In the genomic region with DNA sequence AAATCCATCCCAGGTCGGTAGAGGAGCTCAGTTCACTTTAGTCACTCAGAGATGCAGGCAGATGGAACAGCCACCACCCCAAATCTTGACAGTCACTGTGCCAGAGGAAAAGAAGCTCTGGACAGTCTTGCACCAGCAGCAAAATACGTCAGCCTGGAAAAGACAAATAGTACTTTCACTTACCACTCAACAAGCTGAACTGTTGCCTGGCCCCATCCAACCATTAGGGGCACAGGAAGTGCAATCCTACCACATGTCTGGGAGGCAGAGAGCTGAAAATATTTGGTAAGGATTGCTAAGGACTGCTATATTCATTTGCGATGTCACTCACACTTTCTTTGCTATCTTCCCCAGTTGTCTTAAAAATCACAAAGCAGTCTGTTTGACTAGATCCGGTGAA, we compare ENCODE assay signal across 19 cellular contexts.
DNase-seq lines count a peak whose midpoint lies in the region; ATAC-seq and TF ChIP-seq lines count a peak whose summit lies in the region.
"Had no signal": no experiment of that assay in that cellular context is flagged by ENCODE, and none has a peak within 500 bp of the region (broad histone marks: within the 10 kb centered on the region; RNA-seq: fewer than 3 reads in every experiment).

No MANE protein-coding gene starts in this region.

- H3K4me1 ChIP-seq in H9 (ENCODE audit: insufficient read depth, low read length) (peaks cover 3% of the 10 kb centered on the region), upper lobe of right lung (no peaks in the 10 kb centered on the region), mesenchymal stem cell (ENCODE audit: control insufficient read depth, insufficient read depth, low read depth, low read length) (no peaks in the 10 kb centered on the region), PC-3 (ENCODE audit: insufficient read depth, low read length) (no peaks in the 10 kb centered on the region)
- H3K4me1 ChIP-seq: SJCRH30 had no signal

- H3K18ac ChIP-seq in H9 (ENCODE audit: insufficient read length, low read depth, low read length) (no peak overlapping the region), mesenchymal stem cell (ENCODE audit: low read depth in 1 of 2, low read length in 2 of 2) (no peak overlapping the region)

- H3K14ac ChIP-seq in H9 (ENCODE audit: insufficient read depth, low read length) (no peak overlapping the region), mesenchymal stem cell (ENCODE audit: low read length in 2 of 2) (no peak overlapping the region)

- H3K23ac ChIP-seq in H9 (ENCODE audit: insufficient read length, low read depth, low read length) (no peak overlapping the region), mesenchymal stem cell (ENCODE audit: low read length in 2 of 2) (no peak overlapping the region)

- H4K20me1 ChIP-seq in H9 (ENCODE audit: control insufficient read depth, insufficient read depth, insufficient read length) (no peaks in the 10 kb centered on the region), PC-3 (ENCODE audit: low read length) (no peaks in the 10 kb centered on the region)

- DNase-seq in H9, result no peak
- DNase-seq in RPMI7951 (ENCODE audit: low read depth), result peak; percentile 23
- DNase-seq in left lobe of liver (ENCODE audit: low spot score), result no peak
- DNase-seq in upper lobe of right lung, result no peak
- no peak for DNase-seq in mesenchymal stem cell
- no peak for DNase-seq in nucleus accumbens (lab: John Stamatoyannopoulos, UW)
- DNase-seq in PC-3, result no peak
- DNase-seq: DMS79, KG1, NCI-H1048, NCI-H146, NCI-H2029 treated with DMSO at 0.1 percent for 48 hours, NCI-H2171 treated with DMSO at 0.1 percent for 48 hours, NCI-H446 treated with DMSO at 0.1 percent for 48 hours, NCI-H748 treated with DMSO at 0.1 percent for 48 hours, SJCRH30 had no signal

- no peaks in the 10 kb centered on the region for H3K9me2 ChIP-seq in PC-3 (replicated peaks; ENCODE audit: low read length)

- ATAC-seq in left lobe of liver (peak; percentile 34), upper lobe of right lung (peak; percentile 71), PC-3 (no peak)

- H3K27me3 ChIP-seq in H9 (ENCODE audit: insufficient read depth, low read length), result no peaks in the 10 kb centered on the region
- H3K27me3 ChIP-seq in upper lobe of right lung, result no peaks in the 10 kb centered on the region
- H3K27me3 ChIP-seq in mesenchymal stem cell (ENCODE audit: control insufficient read depth in 1 of 2, insufficient read depth in 1 of 2, low read length in 2 of 2), result no peaks in the 10 kb centered on the region
- H3K27me3 ChIP-seq in PC-3 (ENCODE audit: low read length), result no peaks in the 10 kb centered on the region
- H3K27me3 ChIP-seq: SJCRH30 had no signal

- H2BK12ac ChIP-seq in H9 (ENCODE audit: insufficient read length, low read depth, low read length), result no peak overlapping the region
- H2BK12ac ChIP-seq in mesenchymal stem cell (ENCODE audit: low read length in 2 of 2), result no peak overlapping the region

- H3K36me3 Mint-ChIP-seq in H9 (ENCODE audit: insufficient read depth in 1 of 3, low read depth in 3 of 3), result peaks cover 0 to 3% (median 0%) of the 10 kb centered on the region in 3 experiments; a peak in 1 of 7 replicates
- H3K36me3 Mint-ChIP-seq: CD14-positive monocyte had no signal

- intact Hi-C loops in upper lobe of right lung (cut with DNase I), result no loop called here
- intact Hi-C loops in PC-3 (cut with micrococcal nuclease), result no loop called here

- H3K56ac ChIP-seq in H9 (ENCODE audit: insufficient read length, low read depth, low read length), result no peak overlapping the region

- H2AFZ ChIP-seq in H9 (ENCODE audit: low read length) (peak overlapping the region; percentile 6), mesenchymal stem cell (ENCODE audit: low read depth, low read length) (no peak overlapping the region), PC-3 (ENCODE audit: low read length) (no peak overlapping the region)

- no peak overlapping the region for H3K4me2 ChIP-seq in H9 (ENCODE audit: insufficient read depth, insufficient read length, low read length)
- no peak overlapping the region for H3K4me2 ChIP-seq in mesenchymal stem cell (ENCODE audit: low read length, poor library complexity, severe bottlenecking)
- no peak overlapping the region for H3K4me2 ChIP-seq in PC-3 (ENCODE audit: low read length)

- no TSS peak for BruUV-seq in PC-3 (replicated peaks; lab: Mats Ljungman, UMichigan)

- no peak overlapping the region for H3K4me3 Mint-ChIP-seq in H9
- H3K4me3 Mint-ChIP-seq: CD14-positive monocyte had no signal

- H2BK20ac ChIP-seq in H9 (ENCODE audit: low read depth, low read length, poor library complexity, severe bottlenecking), result no peak overlapping the region

- H3K27ac ChIP-seq in H9 (ENCODE audit: insufficient read length, low read depth, low read length) (no peak overlapping the region), upper lobe of right lung (no peak overlapping the region), mesenchymal stem cell (ENCODE audit: low read length, poor library complexity, severe bottlenecking) (no peak overlapping the region), PC-3 (ENCODE audit: low read length) (no peak overlapping the region)
- H3K27ac ChIP-seq: RWPE1, SJCRH30 had no signal

- TF ChIP-seq CTCF in H9 (conservative IDR thresholded peaks at IDR 0.05) (no peak), upper lobe of right lung (IDR thresholded peaks at IDR 0.05) (no peak), PC-3 (conservative IDR thresholded peaks at IDR 0.05; ENCODE audit: low read depth, low read length) (no peak)

- H2BK5ac ChIP-seq in H9 (ENCODE audit: insufficient read length, low read length) (no peak overlapping the region), mesenchymal stem cell (ENCODE audit: low read depth, low read length, poor library complexity, severe bottlenecking) (no peak overlapping the region)

- H3K9me3 Mint-ChIP-seq in H9, result peaks cover 0 to under 1% of the 10 kb centered on the region in 2 experiments; a peak in 2 of 5 replicates

- H3K4me3 ChIP-seq in upper lobe of right lung (no peak overlapping the region), mesenchymal stem cell (ENCODE audit: insufficient read depth in 1 of 2, low read depth in 1 of 2, low read length in 2 of 2) (no peak overlapping the region), PC-3 (ENCODE audit: low read length) (no peak overlapping the region)
- H3K4me3 ChIP-seq: HAP-1, SJCRH30 had no signal

- no peak overlapping the region for H3K4ac ChIP-seq in H9 (ENCODE audit: low read depth, low read length)
- no peak overlapping the region for H3K4ac ChIP-seq in mesenchymal stem cell (ENCODE audit: low read depth in 1 of 2, low read length in 2 of 2)

- no peak overlapping the region; a peak in 1 of 7 replicates for H3K27ac Mint-ChIP-seq in H9

- no peak overlapping the region for H2BK15ac ChIP-seq in H9 (ENCODE audit: low read depth, low read length)
- H2BK15ac ChIP-seq in mesenchymal stem cell (ENCODE audit: low read depth, poor library complexity, severe bottlenecking), result no peak overlapping the region

- no peak overlapping the region for H4K5ac ChIP-seq in H9 (ENCODE audit: insufficient read length, low read depth, low read length)

- H3K79me1 ChIP-seq in H9 (ENCODE audit: insufficient read depth, low read depth, low read length, poor library complexity, severe bottlenecking) (no peaks in the 10 kb centered on the region), mesenchymal stem cell (replicated peaks; ENCODE audit: low read length, poor library complexity, severe bottlenecking) (no peaks in the 10 kb centered on the region)

- no peaks in the 10 kb centered on the region for H3K27me3 Mint-ChIP-seq in H9 (ENCODE audit: low read depth)

- H3K9ac ChIP-seq in H9 (ENCODE audit: extremely low read depth, insufficient read length, low read length) (no peak overlapping the region), mesenchymal stem cell (ENCODE audit: low read length) (no peak overlapping the region), PC-3 (ENCODE audit: low read length) (no peak overlapping the region)

- H3K4me1 Mint-ChIP-seq in H9, result peaks cover 27 to 28% of the 10 kb centered on the region in 2 experiments
- H3K4me1 Mint-ChIP-seq: CD14-positive monocyte had no signal

- H3T11ph ChIP-seq in H9 (ENCODE audit: low read length), result no peak overlapping the region

- H4K8ac ChIP-seq in H9 (replicated peaks; ENCODE audit: insufficient read length, low read depth, low read length) (no peak overlapping the region), mesenchymal stem cell (ENCODE audit: low read length) (no peak overlapping the region)

- no peaks in the 10 kb centered on the region for H3K9me3 ChIP-seq in H9 (ENCODE audit: control insufficient read depth, low read depth, low read length)
- no peaks in the 10 kb centered on the region for H3K9me3 ChIP-seq in upper lobe of right lung
- no peaks in the 10 kb centered on the region for H3K9me3 ChIP-seq in mesenchymal stem cell (ENCODE audit: control insufficient read depth, low read length)
- no peaks in the 10 kb centered on the region for H3K9me3 ChIP-seq in PC-3 (ENCODE audit: low read length)
- H3K9me3 ChIP-seq: HAP-1, SJCRH30 had no signal

- H2AK5ac ChIP-seq in H9 (ENCODE audit: insufficient read length, low read length) (no peak overlapping the region), mesenchymal stem cell (ENCODE audit: low read length, severe bottlenecking) (no peak overlapping the region)

- H3F3A ChIP-seq in PC-3 (ENCODE audit: low read length, unreplicated experiment), result no peaks in the 10 kb centered on the region

- no CpG with 5 or more reads among the region's 4 CpGs for WGBS in H9 (ENCODE audit: extremely low coverage, insufficient read length, low lambda C conversion rate)
- 72% methylated on average over 4 of the region's 4 CpGs for WGBS in mesenchymal stem cell

- H3K23me2 ChIP-seq in H9 (ENCODE audit: insufficient read length, low read depth, low read length, poor library complexity, severe bottlenecking), result no peaks in the 10 kb centered on the region

- H2BK120ac ChIP-seq in H9 (ENCODE audit: low read depth, low read length, poor library complexity, severe bottlenecking), result no peak overlapping the region
- H2BK120ac ChIP-seq in mesenchymal stem cell (ENCODE audit: low read depth, low read length), result no peak overlapping the region

- POLR2A ChIA-PET in PC-3 (lab: Charles Lee; ENCODE audit: unreplicated experiment), result no interaction called here

- H3K79me2 ChIP-seq in H9 (ENCODE audit: insufficient read depth, low read length), result no peaks in the 10 kb centered on the region
- H3K79me2 ChIP-seq in PC-3 (ENCODE audit: low read length), result no peaks in the 10 kb centered on the region

- H4K91ac ChIP-seq in H9 (ENCODE audit: insufficient read length, low read depth, low read length) (no peak overlapping the region), mesenchymal stem cell (ENCODE audit: low read length) (no peak overlapping the region)

- CTCF ChIA-PET in PC-3 (lab: Charles Lee), result no interaction called here

- H3K36me3 ChIP-seq in upper lobe of right lung, result no peaks in the 10 kb centered on the region
- no peaks in the 10 kb centered on the region for H3K36me3 ChIP-seq in mesenchymal stem cell (ENCODE audit: control insufficient read depth in 1 of 2, insufficient read depth in 2 of 2, low read depth in 1 of 2, low read length in 2 of 2)
- H3K36me3 ChIP-seq in PC-3 (ENCODE audit: low read depth, low read length), result no peaks in the 10 kb centered on the region
- H3K36me3 ChIP-seq: HAP-1, SJCRH30 had no signal
